4 cellular contexts compared by ENCODE assay signal in the genomic region with DNA sequence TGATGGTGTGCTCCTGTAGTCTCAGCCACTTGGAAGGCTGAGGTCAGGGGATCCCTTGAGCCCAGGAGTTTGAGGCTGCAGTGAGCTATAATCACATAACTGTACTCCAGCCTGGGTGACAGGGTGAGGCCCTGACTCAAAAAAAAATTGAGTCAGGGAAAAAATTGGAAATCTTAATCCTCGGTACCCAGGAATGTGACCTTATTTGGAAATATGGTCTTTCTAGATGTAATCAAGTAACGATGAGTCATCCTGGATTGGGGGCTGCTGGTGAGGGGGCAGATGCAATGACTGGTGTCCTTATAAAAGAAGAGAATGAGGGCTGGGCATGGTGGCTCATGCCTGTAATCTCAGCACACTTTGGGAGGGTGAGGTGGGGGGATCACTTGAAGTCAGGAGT. TPM values are rescaled to one million over a fixed set of nuclear protein-coding genes. Genes with fewer than 3 reads are reported as not detected.
"Had no signal": no experiment of that assay in that cellular context is flagged by ENCODE, and none has a peak within 500 bp of the region (broad histone marks: within the 10 kb centered on the region; RNA-seq: fewer than 3 reads in every experiment).

No MANE protein-coding gene starts in this region.

RNA-seq across cellular contexts. Expression of a gene that starts 33.8 kb away (rescaled TPM):
- total RNA-seq: activated CD4-positive, alpha-beta memory T cell treated with anti-CD3 and anti-CD28 coated beads for 36 hours; activated CD4-positive, alpha-beta T cell treated with anti-CD3 and anti-CD28 coated beads, Interleukin-2, amount 10 ng/mL, durations not matched to agents 24 days and 14 days; T-helper 1 cell treated with Interleukin-12 subunit alpha and Interleukin-12 subunit beta and Interleukin-4 antibody, amounts not matched to agents 30 ng/mL and 1 ng/mL, for 36 hours; T-helper 2 cell treated with Interferon-gamma antibody and Interleukin-4, amounts not matched to agents 100 ng/mL and 5 ng/mL, for 36 hours had no signal
